19 cellular contexts compared by ENCODE assay signal in genomic region chr1:3550511-3551289, GRCh38.
"Had no signal": no experiment of that assay in that cellular context is flagged by ENCODE, and none has a peak within 500 bp of the region (broad histone marks: within the 10 kb centered on the region; RNA-seq: fewer than 3 reads in every experiment).

No MANE protein-coding gene starts in this region.

- H3K27me3 ChIP-seq: brain microvascular endothelial cell, tibial artery had no signal

- ATAC-seq: activated CD8-positive, alpha-beta T cell treated with anti-CD3 and anti-CD28 coated beads, Interleukin-2, amount 10 ng/mL, durations not matched to agents 7 days and 5 days; activated naive CD8-positive, alpha-beta T cell treated with anti-CD3 and anti-CD28 coated beads, Interleukin-2, amount 50 U/mL, for 24 hours; activated T-cell treated with anti-CD3 and anti-CD28 coated beads, Interleukin-2, amount 50 U/mL, for 4 hours; natural killer cell treated with Interleukin-12 subunit alpha and Interleukin-12 subunit beta and Interleukin-15 and Interleukin-18, amount 100 ng/mL, for 72 hours had no signal

- DNase-seq: activated CD4-positive, alpha-beta T cell treated with anti-CD3 and anti-CD28 coated beads, Interleukin-2, amount 10 ng/mL, durations not matched to agents 24 days and 14 days; activated CD8-positive, alpha-beta T cell treated with anti-CD3 and anti-CD28 coated beads, Interleukin-2, amount 10 ng/mL, durations not matched to agents 7 days and 5 days; activated naive CD4-positive, alpha-beta T cell treated with anti-CD3 and anti-CD28 coated beads, Interleukin-2, amount 10 ng/mL, durations not matched to agents 7 days and 5 days; activated naive CD8-positive, alpha-beta T cell treated with anti-CD3 and anti-CD28 coated beads, Interleukin-2, amount 50 U/mL, for 24 hours; activated T-cell treated with anti-CD3 and anti-CD28 coated beads, Interleukin-2, amount 50 U/mL, for 4 hours; brain microvascular endothelial cell; cerebellar nuclear complex; cortex of kidney; hypothalamus; islet precursor cell; nucleus accumbens; retina; stimulated activated CD4-positive, alpha-beta T cell treated with anti-CD3 and anti-CD28 coated beads, Interleukin-12 subunit alpha, Interleukin-12 subunit beta, amount 100 ng/mL, for 4 hours; stimulated activated CD4-positive, alpha-beta T cell treated with anti-CD3 and anti-CD28 coated beads, Interleukin-1b, Interleukin-23, amount 100 ng/mL, for 48 hours; stimulated activated CD8-positive, alpha-beta memory T cell treated with anti-CD3 and anti-CD28 coated beads, Interleukin-4, amount 100 ng/mL, for 48 hours; stimulated activated naive CD4-positive, alpha-beta T cell; T1000 had no signal

- H3K27ac ChIP-seq: brain microvascular endothelial cell had no signal

- H3K9me3 ChIP-seq: tibial artery had no signal

- H3K4me3 ChIP-seq: tibial artery had no signal

- H3K36me3 ChIP-seq: brain microvascular endothelial cell, tibial artery had no signal
